In genomic region chr14:34078117-34078743, GRCh38 we compare ENCODE assay signal across 15 cellular contexts.
A peak's percentile ranks its signal among the peaks of the same experiment; 100 is the strongest.
DNase-seq lines count a peak whose midpoint lies in the region; ATAC-seq and TF ChIP-seq lines count a peak whose summit lies in the region.
"Had no signal": no experiment of that assay in that cellular context is flagged by ENCODE, and none has a peak within 500 bp of the region (broad histone marks: within the 10 kb centered on the region; RNA-seq: fewer than 3 reads in every experiment).

No MANE protein-coding gene starts in this region.

- H3K4me3 ChIP-seq in astrocyte of the cerebellum (ENCODE audit: low read depth, low read length): no peak overlapping the region
- no peak overlapping the region for H3K4me3 ChIP-seq in lower lobe of right lung
- H3K4me3 ChIP-seq: dorsolateral prefrontal cortex, Peyer's patch had no signal

- H3K36me3 ChIP-seq in lower lobe of right lung: no peaks in the 10 kb centered on the region
- H3K36me3 ChIP-seq: Peyer's patch had no signal

- no peaks in the 10 kb centered on the region for H3K9me3 ChIP-seq in lower lobe of right lung
- H3K9me3 ChIP-seq: Peyer's patch had no signal

- peaks cover 11% of the 10 kb centered on the region for H3K4me1 ChIP-seq in lower lobe of right lung

- H3K27me3 ChIP-seq in lower lobe of right lung (ENCODE audit: low read depth): no peaks in the 10 kb centered on the region
- H3K27me3 ChIP-seq: dorsolateral prefrontal cortex, Peyer's patch had no signal

- intact Hi-C loops in lower lobe of right lung (cut with DNase I): no loop called here

- H3K27ac ChIP-seq in lower lobe of right lung: no peak overlapping the region
- H3K27ac ChIP-seq: dorsolateral prefrontal cortex, foreskin keratinocyte, Peyer's patch had no signal

- TF ChIP-seq CTCF in astrocyte of the cerebellum (IDR thresholded peaks at IDR 0.05; ENCODE audit: low read depth, low read length, missing control alignments): no peak
- TF ChIP-seq CTCF in lower lobe of right lung (IDR thresholded peaks at IDR 0.05): no peak

- peak; percentile 26 for DNase-seq in Daoy (ENCODE audit: low read depth)
- DNase-seq in NOMO-1 treated with dmso at 0.1 percent for 144 hours (lab: John Stamatoyannopoulos, UW; ENCODE audit: unreplicated experiment): peak; percentile 38
- DNase-seq in astrocyte of the cerebellum (ENCODE audit: low read depth): peak; percentile 56
- no peak for DNase-seq in lower lobe of right lung
- DNase-seq in iPS-NIHi11 (ENCODE audit: low spot score): no peak
- DNase-seq: dorsolateral prefrontal cortex, foreskin keratinocyte, islet precursor cell, NCI-H2171 treated with DMSO at 0.1 percent for 48 hours, Peyer's patch, right cardiac atrium, T-helper 9 cell had no signal

- in situ Hi-C loops in astrocyte of the cerebellum (cut with HindIII; ENCODE audit: low sequenced_read_pairs): no loop called here

- ATAC-seq in lower lobe of right lung (peak; percentile 49 to 52), HG03139 (IDR thresholded peaks at IDR 0.05; ENCODE audit: unreplicated experiment) (no peak), HG03565 (IDR thresholded peaks at IDR 0.05; ENCODE audit: unreplicated experiment) (no peak), GM18870 (IDR thresholded peaks at IDR 0.05; ENCODE audit: unreplicated experiment) (no peak)
- ATAC-seq: foreskin keratinocyte, right cardiac atrium had no signal

Comparison
In these comparisons a context has a peak if more than half of its experiments do, and no peak if none do; other contexts are left out.
1. DNase-seq: peak in Daoy (single experiment), NOMO-1 treated with dmso at 0.1 percent for 144 hours (single experiment) and astrocyte of the cerebellum (single experiment); none in lower lobe of right lung (single experiment) and iPS-NIHi11 (single experiment).
2. ATAC-seq: peak in lower lobe of right lung (2 of 2); none in HG03139 (single experiment), HG03565 (single experiment) and GM18870 (single experiment).